8 cellular contexts compared by ENCODE assay signal in genomic region chr6:28137458-28138020, GRCh38. TPM values are rescaled to one million over a fixed set of nuclear protein-coding genes. Genes with fewer than 3 reads are reported as not detected.
DNase-seq lines count a peak whose midpoint lies in the region; ATAC-seq, FAIRE-seq and TF ChIP-seq lines count a peak whose summit lies in the region.

No MANE protein-coding gene starts in this region.

- H3K4me3 ChIP-seq in A549: peak overlapping the region; percentile 67
- peak overlapping the region; percentile 81 to 100 (median 82) for H3K4me3 ChIP-seq in fibroblast of lung (replicated peaks in 1 of 4; ENCODE audit: control extremely low read depth in 1 of 4, insufficient read depth in 1 of 4, low read depth in 3 of 4, low read length in 4 of 4)
- peak overlapping the region; percentile 71 for H3K4me3 ChIP-seq in neural progenitor cell

- no peaks in the 10 kb centered on the region for H3K27me3 Mint-ChIP-seq in activated CD4-positive, alpha-beta T cell treated with anti-CD3 and anti-CD28 coated beads, Interleukin-2, amount 10 ng/mL, durations not matched to agents 7 days and 5 days
- H3K27me3 Mint-ChIP-seq in neural progenitor cell (ENCODE audit: insufficient read depth, low read depth): peaks cover 11% of the 10 kb centered on the region

- peak overlapping the region; percentile 99 for H3K27ac Mint-ChIP-seq in activated CD4-positive, alpha-beta T cell treated with anti-CD3 and anti-CD28 coated beads, Interleukin-2, amount 10 ng/mL, durations not matched to agents 7 days and 5 days
- peak overlapping the region; percentile 99 for H3K27ac Mint-ChIP-seq in neural progenitor cell

- TF ChIP-seq EP300 in A549 (IDR thresholded peaks at IDR 0.05): no peak

- peak overlapping the region; percentile 77 for H3K9ac ChIP-seq in fibroblast of lung (ENCODE audit: insufficient read depth, low read length)
- peak overlapping the region; percentile 61 for H3K9ac ChIP-seq in neural progenitor cell

- peaks cover 76% of the 10 kb centered on the region for H3K4me1 Mint-ChIP-seq in activated CD4-positive, alpha-beta T cell treated with anti-CD3 and anti-CD28 coated beads, Interleukin-2, amount 10 ng/mL, durations not matched to agents 7 days and 5 days
- peaks cover 28% of the 10 kb centered on the region for H3K4me1 Mint-ChIP-seq in neural progenitor cell

- H3K79me2 ChIP-seq in fibroblast of lung (ENCODE audit: control insufficient read depth, insufficient read depth, low read length) (peaks cover 34% of the 10 kb centered on the region), neural progenitor cell (ENCODE audit: low read depth) (peaks cover 50% of the 10 kb centered on the region)

- peaks cover 35% of the 10 kb centered on the region for H3F3A ChIP-seq in neural progenitor cell (ENCODE audit: low read depth)

- POLR2A ChIA-PET in A549 (lab: Yijun Ruan, JAX): interaction anchor here (1.1 to 1.7 kb wide), 3 partner anchors 33 to 198 kb away, joined by 4 to 7 read pairs (median 5); no protein-coding TSS in a partner anchor
- POLR2A ChIA-PET in activated CD4-positive, alpha-beta T cell treated with anti-CD3 and anti-CD28 coated beads, Interleukin-2, amount 10 ng/mL, durations not matched to agents 7 days and 5 days (lab: Charles Lee): no interaction called here

- WGBS in A549 (ENCODE audit: missing lambda C conversion rate): 26% methylated on average over 7 of the region's 7 CpGs

- H4K20me1 ChIP-seq in fibroblast of lung (ENCODE audit: control insufficient read depth, extremely low read depth, insufficient read depth, low read length): no peaks in the 10 kb centered on the region
- H4K20me1 ChIP-seq in neural progenitor cell (ENCODE audit: low read depth): peaks cover 18% of the 10 kb centered on the region

- H3K9me3 ChIP-seq in A549: no peaks in the 10 kb centered on the region
- no peaks in the 10 kb centered on the region for H3K9me3 ChIP-seq in fibroblast of lung (ENCODE audit: control insufficient read depth, insufficient read depth, low read depth, low read length)
- H3K9me3 ChIP-seq in neural progenitor cell (ENCODE audit: low read depth): no peaks in the 10 kb centered on the region

- no peak for DNase-seq in A549 (ENCODE audit: low read depth in 1 of 2, low spot score in 1 of 2)
- peak; percentile 66 for DNase-seq in Kasumi-1 (lab: John Stamatoyannopoulos, UW)
- DNase-seq in activated CD4-positive, alpha-beta T cell treated with anti-CD3 and anti-CD28 coated beads, Interleukin-2, amount 10 ng/mL, durations not matched to agents 7 days and 5 days: peak; percentile 16
- peak in 1 of 2 donors; percentile 29 for DNase-seq in fibroblast of lung (ENCODE audit: low read depth in 2 of 2)
- DNase-seq in neural progenitor cell (ENCODE audit: low spot score): no peak

- CTCF ChIA-PET in A549 (lab: Yijun Ruan, JAX): interaction anchor here (2.4 kb wide), 1 partner anchor 218 kb away, joined by 6 read pairs; no protein-coding TSS in a partner anchor
- CTCF ChIA-PET in activated CD4-positive, alpha-beta T cell treated with anti-CD3 and anti-CD28 coated beads, Interleukin-2, amount 10 ng/mL, durations not matched to agents 7 days and 5 days (lab: Charles Lee): interaction anchor here (1.7 to 1.8 kb wide), 2 partner anchors 13 to 219 kb away, joined by 4 to 5 read pairs; partner anchors contain the start of gene ZSCAN16

- H3K4me2 ChIP-seq in A549: peak overlapping the region; percentile 76
- peak overlapping the region; percentile 77 for H3K4me2 ChIP-seq in fibroblast of lung (ENCODE audit: extremely low read depth, insufficient read depth, low read length)
- peak overlapping the region; percentile 95 for H3K4me2 ChIP-seq in neural progenitor cell

- peaks cover 18% of the 10 kb centered on the region for H3K36me3 Mint-ChIP-seq in activated CD4-positive, alpha-beta T cell treated with anti-CD3 and anti-CD28 coated beads, Interleukin-2, amount 10 ng/mL, durations not matched to agents 7 days and 5 days (ENCODE audit: low read depth)
- peaks cover 3% of the 10 kb centered on the region for H3K36me3 Mint-ChIP-seq in neural progenitor cell

- H3K4me1 ChIP-seq in A549: peaks cover 7% of the 10 kb centered on the region; the same call in 1 of the 3 replicates
- peaks cover 4% of the 10 kb centered on the region for H3K4me1 ChIP-seq in fibroblast of lung (ENCODE audit: control insufficient read depth, extremely low read depth, insufficient read depth, low read length)
- H3K4me1 ChIP-seq in neural progenitor cell: peaks cover 13% of the 10 kb centered on the region

- peak overlapping the region; percentile 69 for H2AFZ ChIP-seq in fibroblast of lung (ENCODE audit: low read length)
- peak overlapping the region; percentile 88 for H2AFZ ChIP-seq in neural progenitor cell (replicated peaks)

- TF ChIP-seq POLR2A in A549 (IDR thresholded peaks at IDR 0.05; ENCODE audit: low read length): no peak

- H3K27me3 ChIP-seq in fibroblast of lung (ENCODE audit: control insufficient read depth, insufficient read depth, low read length): no peaks in the 10 kb centered on the region
- peaks cover 32% of the 10 kb centered on the region for H3K27me3 ChIP-seq in neural progenitor cell

- ATAC-seq in A549: no peak
- peak; percentile 41 for ATAC-seq in GM18502 (IDR thresholded peaks at IDR 0.05; ENCODE audit: poor library complexity, unreplicated experiment)
- no peak for ATAC-seq in HG03571 (IDR thresholded peaks at IDR 0.05; ENCODE audit: unreplicated experiment)
- ATAC-seq in HG03521 (IDR thresholded peaks at IDR 0.05; ENCODE audit: unreplicated experiment): no peak

- no peaks in the 10 kb centered on the region for H3K9me3 Mint-ChIP-seq in activated CD4-positive, alpha-beta T cell treated with anti-CD3 and anti-CD28 coated beads, Interleukin-2, amount 10 ng/mL, durations not matched to agents 7 days and 5 days
- no peaks in the 10 kb centered on the region for H3K9me3 Mint-ChIP-seq in neural progenitor cell

- H3K4me3 Mint-ChIP-seq in activated CD4-positive, alpha-beta T cell treated with anti-CD3 and anti-CD28 coated beads, Interleukin-2, amount 10 ng/mL, durations not matched to agents 7 days and 5 days: peak overlapping the region; percentile 99
- peak overlapping the region; percentile 94 for H3K4me3 Mint-ChIP-seq in neural progenitor cell

- H3K36me3 ChIP-seq in fibroblast of lung (ENCODE audit: control insufficient read depth, insufficient read depth, low read length) (no peaks in the 10 kb centered on the region), neural progenitor cell (no peaks in the 10 kb centered on the region)

- FAIRE-seq in A549 (lab: Jason Lieb, UNC): no peak

- TF ChIP-seq CTCF in A549 (IDR thresholded peaks at IDR 0.05): no peak
- TF ChIP-seq CTCF in fibroblast of lung (conservative IDR thresholded peaks at IDR 0.05 in 1 of 2, IDR thresholded peaks at IDR 0.05 in 1 of 2; ENCODE audit: low read depth in 1 of 2, low read length in 2 of 2): no peak
- no peak for TF ChIP-seq CTCF in neural progenitor cell (IDR thresholded peaks at IDR 0.05)

- no peak for TF ChIP-seq RAD21 in A549 (conservative IDR thresholded peaks at IDR 0.05 in 1 of 2, IDR thresholded peaks at IDR 0.05 in 1 of 2)

- H3K27ac ChIP-seq in A549 (peak overlapping the region; percentile 86 to 100), fibroblast of lung (ENCODE audit: insufficient read depth, low read length) (peak overlapping the region; percentile 77), neural progenitor cell (no peak overlapping the region)

TF ChIP-seq in A549, 52 proteins besides CTCF, POLR2A, EP300 and RAD21 (continues in another document):
- no peak for TF ChIP-seq HEYL (CRISPR knock-in tag; IDR thresholded peaks at IDR 0.05)
- no peak for TF ChIP-seq EHMT2 (IDR thresholded peaks at IDR 0.05; ENCODE audit: low read depth)

RNA-seq across cellular contexts. Expression of gene ZKSCAN8, which starts 4.1 kb away (rescaled TPM):
- polyA plus RNA-seq in A549 (2011; rRNA removed) (8.9 and 16.2 TPM in 2 replicates), A549 (2017; fragmentation: RNase III; extraction: RNeasy Plus Mini Kit Qiagen cat#74134 plus additional on column Dnase treatment) (6.9 to 8.5 TPM (median 8.4 TPM) in 3 replicates), fibroblast of lung (10.2 and 13.4 TPM in 2 replicates)
- polyA plus RNA-seq in A549 (2012; cell fraction: cytosol; rRNA removed): 1.7 TPM in 2 replicates
- 3.1 and 5.4 TPM in 2 replicates for polyA plus RNA-seq in A549 (2012; cell fraction: nucleus; rRNA removed)
- 14.8 and 25.5 TPM in 2 replicates for polyA minus RNA-seq in A549 (2011; rRNA and poly(A)+ RNA removed)
- total RNA-seq in activated CD4-positive, alpha-beta T cell treated with anti-CD3 and anti-CD28 coated beads, Interleukin-2, amount 10 ng/mL, durations not matched to agents 7 days and 5 days: 10 to 100 TPM; 18.6 to 22.2 TPM
- total RNA-seq in fibroblast of lung (16.2 and 21.6 TPM in 2 replicates), neural progenitor cell (ENCODE audit: low replicate concordance) (42.7 and 43.1 TPM in 2 replicates)
- polyA plus RNA-seq in fibroblast of lung (2012): 4.3 and 8.6 TPM in 2 replicates
- 17.6 and 21.8 TPM in 2 replicates for polyA minus RNA-seq in fibroblast of lung (ENCODE audit: low replicate concordance)

RNA-seq across cellular contexts. Expression of gene ZSCAN16, which starts 13.1 kb away (rescaled TPM):
- polyA plus RNA-seq in A549 (2011; rRNA removed): 5.5 and 6.0 TPM in 2 replicates
- 2.4 and 2.8 TPM in 2 replicates for polyA plus RNA-seq in A549 (2012; cell fraction: cytosol; rRNA removed)
- 1.5 and 1.7 TPM in 2 replicates for polyA plus RNA-seq in A549 (2012; cell fraction: nucleus; rRNA removed)
- polyA plus RNA-seq in A549 (2017; fragmentation: RNase III; extraction: RNeasy Plus Mini Kit Qiagen cat#74134 plus additional on column Dnase treatment): 5.7 to 6.1 TPM (median 5.8 TPM) in 3 replicates
- 4.4 and 5.0 TPM in 2 replicates for polyA minus RNA-seq in A549 (2011; rRNA and poly(A)+ RNA removed)
- total RNA-seq in activated CD4-positive, alpha-beta T cell treated with anti-CD3 and anti-CD28 coated beads, Interleukin-2, amount 10 ng/mL, durations not matched to agents 7 days and 5 days: 1 to 10 TPM; 3.2 to 5.5 TPM
- total RNA-seq in fibroblast of lung: 5.9 and 6.6 TPM in 2 replicates
- polyA plus RNA-seq in fibroblast of lung: 2.0 and 2.7 TPM in 2 replicates
- 1.9 and 2.7 TPM in 2 replicates for polyA plus RNA-seq in fibroblast of lung (2012)
- polyA minus RNA-seq in fibroblast of lung (ENCODE audit: low replicate concordance): 0.93 TPM in 1 of 2 replicates, not detected in the other
- total RNA-seq in neural progenitor cell (ENCODE audit: low replicate concordance): 8.4 and 17.7 TPM in 2 replicates

RNA-seq across cellular contexts. Expression of gene ZNF165, which starts 57.2 kb away (rescaled TPM):
- 0.71 and 0.72 TPM in 2 replicates for polyA plus RNA-seq in A549 (2011; rRNA removed)
- polyA plus RNA-seq in A549 (2012; cell fraction: cytosol; rRNA removed): 0.19 and 0.23 TPM in 2 replicates
- 0.16 and 0.19 TPM in 2 replicates for polyA plus RNA-seq in A549 (2012; cell fraction: nucleus; rRNA removed)
- 0.62 to 0.76 TPM (median 0.63 TPM) in 3 replicates for polyA plus RNA-seq in A549 (2017; fragmentation: RNase III; extraction: RNeasy Plus Mini Kit Qiagen cat#74134 plus additional on column Dnase treatment)
- 0.50 and 0.97 TPM in 2 replicates for polyA minus RNA-seq in A549 (2011; rRNA and poly(A)+ RNA removed)
- under 1 TPM; 0.54 to 0.77 TPM for total RNA-seq in activated CD4-positive, alpha-beta T cell treated with anti-CD3 and anti-CD28 coated beads, Interleukin-2, amount 10 ng/mL, durations not matched to agents 7 days and 5 days
- total RNA-seq in fibroblast of lung: 0.33 and 0.51 TPM in 2 replicates
- 0.14 and 0.23 TPM in 2 replicates for polyA plus RNA-seq in fibroblast of lung
- 0.15 and 0.23 TPM in 2 replicates for polyA plus RNA-seq in fibroblast of lung (2012)
- not detected in 2 replicates for polyA minus RNA-seq in fibroblast of lung (ENCODE audit: low replicate concordance)
- 1.9 and 2.1 TPM in 2 replicates for total RNA-seq in neural progenitor cell (ENCODE audit: low replicate concordance)

Comparison
In these comparisons a context has a peak if more than half of its experiments do, and no peak if none do; other contexts are left out.
1. DNase-seq: peak in Kasumi-1 (2 of 2) and activated CD4-positive, alpha-beta T cell treated with anti-CD3 and anti-CD28 coated beads, Interleukin-2, amount 10 ng/mL, durations not matched to agents 7 days and 5 days (single experiment); none in A549 (0 of 2) and neural progenitor cell (single experiment).
2. Peak in every context shown above with its lines, with median percentiles within 50 percentile points of each other: H3K4me2 ChIP-seq and H3K4me3 ChIP-seq.